In genomic region chr2:103660523-103660922, GRCh38 we compare ENCODE assay signal across 19 cellular contexts.
"Had no signal": no experiment of that assay in that cellular context is flagged by ENCODE, and none has a peak within 500 bp of the region (broad histone marks: within the 10 kb centered on the region; RNA-seq: fewer than 3 reads in every experiment).

No MANE protein-coding gene starts in this region.

- H3K4me1 ChIP-seq: SJCRH30 had no signal

- DNase-seq: Karpas-422, KG1, MG63, NCI-H1092, NCI-H1436, NCI-H187, NCI-H2029, NCI-H2081 treated with DMSO at 0.1 percent for 48 hours, NCI-H2171, NCI-H226, NCI-H446, NCI-H510A, NCI-H524 treated with DMSO at 0.1 percent for 48 hours, NCI-H69, NCI-H774, SHP77 treated with DMSO at 0.1 percent for 48 hours, SJCRH30 had no signal

- H3K27me3 ChIP-seq: MG63, SJCRH30 had no signal

- ATAC-seq: Right ventricle myocardium inferior, SK-N-SH treated with all-trans-retinoic acid at 6 μM for 48 hours had no signal

- H3K9me3 ChIP-seq: MG63, SJCRH30 had no signal

- H3K27ac ChIP-seq: SJCRH30 had no signal

- H3K4me3 ChIP-seq: MG63, SJCRH30 had no signal

- H3K36me3 ChIP-seq: MG63, SJCRH30 had no signal
